ENCODE assay signal across 29 cellular contexts in genomic region chr12:131441638-131442336, GRCh38.
"Had no signal": no experiment of that assay in that cellular context is flagged by ENCODE, and none has a peak within 500 bp of the region (broad histone marks: within the 10 kb centered on the region; RNA-seq: fewer than 3 reads in every experiment).

No MANE protein-coding gene starts in this region.

- H3K9me3 Mint-ChIP-seq: endodermal cell, immature natural killer cell, mesothelial cell of epicardium, nephron progenitor cell had no signal

- H3K4me3 ChIP-seq: dorsolateral prefrontal cortex, esophagus muscularis mucosa, gastroesophageal sphincter, heart right ventricle, lower lobe of right lung, mucosa of descending colon, psoas muscle, sigmoid colon, thoracic aorta, tibial nerve, upper lobe of left lung had no signal

- H3K36me3 ChIP-seq: esophagus muscularis mucosa, gastroesophageal sphincter, heart right ventricle, lower lobe of right lung, neutrophil, sigmoid colon, thoracic aorta, tibial nerve, upper lobe of left lung had no signal

- H3K36me3 Mint-ChIP-seq: immature natural killer cell; mesothelial cell of epicardium; naive B cell; stimulated activated memory B cell treated with anti-CD40 and anti-IgM and Interleukin-4, amounts not matched to agents 10 μg/mL and 1 μg/mL and 100 μg/mL, for 72 hours had no signal

- H3K4me1 ChIP-seq: esophagus muscularis mucosa, foreskin keratinocyte, gastroesophageal sphincter, heart right ventricle, lower lobe of right lung, parathyroid adenoma, psoas muscle, sigmoid colon, tibial nerve, upper lobe of left lung had no signal

- H3K4me1 Mint-ChIP-seq: immature natural killer cell; naive B cell; stimulated activated memory B cell treated with anti-CD40 and anti-IgM and Interleukin-4, amounts not matched to agents 10 μg/mL and 1 μg/mL and 100 μg/mL, for 72 hours had no signal

- H3K27me3 ChIP-seq: foreskin keratinocyte, upper lobe of left lung had no signal

- H3K9me3 ChIP-seq: esophagus muscularis mucosa, gastroesophageal sphincter, heart right ventricle, lower lobe of right lung, mucosa of descending colon, neutrophil, psoas muscle, sigmoid colon, thoracic aorta, tibial nerve, upper lobe of left lung had no signal

- H3K27ac ChIP-seq: dorsolateral prefrontal cortex, epithelial cell of prostate, esophagus muscularis mucosa, foreskin keratinocyte, gastroesophageal sphincter, heart right ventricle, lower lobe of right lung, neutrophil, parathyroid adenoma, psoas muscle, sigmoid colon, thoracic aorta, tibial nerve, upper lobe of left lung had no signal

- DNase-seq: central memory CD4-positive, alpha-beta T cell; dorsolateral prefrontal cortex; effector CD8-positive, alpha-beta T cell; foreskin keratinocyte; heart right ventricle; hippocampal formation; immature natural killer cell; left ventricle myocardium superior; lower lobe of right lung; mesenchymal stem cell; mucosa of descending colon; naive B cell; nephron progenitor cell; right cardiac atrium; sigmoid colon; stimulated activated CD4-positive, alpha-beta T cell treated with anti-CD3 and anti-CD28 coated beads, Interleukin-4, amount 100 ng/mL, for 4 hours; stimulated activated naive CD8-positive, alpha-beta T cell treated with anti-CD3 and anti-CD28 coated beads, Interleukin-15, Interleukin-2, amounts not matched to agents 100 U/mL and 50 U/mL, for 24 hours had no signal

- H3K27ac Mint-ChIP-seq: endodermal cell; mesothelial cell of epicardium; nephron progenitor cell; stimulated activated memory B cell treated with anti-CD40 and anti-IgM and Interleukin-4, amounts not matched to agents 10 μg/mL and 1 μg/mL and 100 μg/mL, for 72 hours had no signal

- H3K4me3 Mint-ChIP-seq: endodermal cell; immature natural killer cell; mesothelial cell of epicardium; naive B cell; nephron progenitor cell; stimulated activated memory B cell treated with anti-CD40 and anti-IgM and Interleukin-4, amounts not matched to agents 10 μg/mL and 1 μg/mL and 100 μg/mL, for 72 hours had no signal
